8 cellular contexts compared by ENCODE assay signal in genomic region chr15:72117698-72118399, GRCh38. TPM values are rescaled to one million over a fixed set of nuclear protein-coding genes. Genes with fewer than 3 reads are reported as not detected.
A peak's percentile ranks its signal among the peaks of the same experiment; 100 is the strongest.
DNase-seq lines count a peak whose midpoint lies in the region; ATAC-seq, FAIRE-seq and TF ChIP-seq lines count a peak whose summit lies in the region.

TSS of gene MYO9A (minus strand) at chr15:72118150. CDS start at chr15:72046563, 71,587 bp downstream.

- H3K36me3 Mint-ChIP-seq in Calu3 (ENCODE audit: insufficient read depth, unreplicated experiment) (peaks cover 28% of the 10 kb centered on the region), IgD-negative memory B cell (no peaks in the 10 kb centered on the region), mesothelial cell of epicardium (no peaks in the 10 kb centered on the region)

- no peaks in the 10 kb centered on the region for H3K9me1 ChIP-seq in endothelial cell of umbilical vein (replicated peaks; ENCODE audit: control insufficient read depth, extremely low read depth, insufficient read depth, low read length)

- H2AFZ ChIP-seq in endothelial cell of umbilical vein (ENCODE audit: low read depth, low read length): peak within 1 kb of the TSS; percentile 95

- no peaks in the 10 kb centered on the region for H3K36me3 ChIP-seq in endothelial cell of umbilical vein (ENCODE audit: control insufficient read depth in 2 of 2, extremely low read depth in 1 of 2, insufficient read depth in 2 of 2, low read length in 2 of 2)

- H3K27ac Mint-ChIP-seq in Calu3 (ENCODE audit: unreplicated experiment): peak within 1 kb of the TSS; percentile 98
- H3K27ac Mint-ChIP-seq in IgD-negative memory B cell: peak within 1 kb of the TSS; percentile 97 to 98 (median 98)
- H3K27ac Mint-ChIP-seq in mesothelial cell of epicardium: peak within 1 kb of the TSS; percentile 100

- H3K79me2 ChIP-seq in endothelial cell of umbilical vein (ENCODE audit: control insufficient read depth, insufficient read depth, low read length): peaks cover 22% of the 10 kb centered on the region

- TF ChIP-seq POLR2A in endothelial cell of umbilical vein (IDR thresholded peaks at IDR 0.05; ENCODE audit: low read depth, low read length): peak; percentile 55

- CTCF ChIA-PET in Calu3 (lab: Charles Lee): interaction anchor here (0.6 to 1.6 kb wide), 9 partner anchors 9 to 229 kb away, joined by 3 to 5 read pairs (median 3); no protein-coding TSS in a partner anchor
- CTCF ChIA-PET in endothelial cell of umbilical vein (lab: Charles Lee): interaction anchor here (0.5 to 2.0 kb wide), 9 partner anchors 36 to 365 kb away, joined by 3 to 5 read pairs (median 5); no protein-coding TSS in a partner anchor

- peak within 1 kb of the TSS; percentile 95 for H3K9ac ChIP-seq in endothelial cell of umbilical vein (replicated peaks; ENCODE audit: extremely low read depth, insufficient read depth, low read length)

- BruUV-seq in Calu3 (replicated peaks; lab: Mats Ljungman, UMichigan) (no TSS peak), endothelial cell of umbilical vein (replicated peaks; lab: Mats Ljungman, UMichigan) (no TSS peak)

- H3K9me3 Mint-ChIP-seq in Calu3 (ENCODE audit: low read depth, unreplicated experiment) (no peaks in the 10 kb centered on the region), IgD-negative memory B cell (no peaks in the 10 kb centered on the region), mesothelial cell of epicardium (no peaks in the 10 kb centered on the region)

- ATAC-seq in GM21576 (IDR thresholded peaks at IDR 0.05; ENCODE audit: unreplicated experiment): peak; percentile 64

- H3K27me3 Mint-ChIP-seq in Calu3 (ENCODE audit: unreplicated experiment) (no peaks in the 10 kb centered on the region), IgD-negative memory B cell (peaks cover 2% of the 10 kb centered on the region), mesothelial cell of epicardium (ENCODE audit: low read depth) (no peaks in the 10 kb centered on the region)

- POLR2A ChIA-PET in endothelial cell of umbilical vein (lab: Charles Lee): interaction anchor here (0.6 to 1.0 kb wide), 2 partner anchors 13 to 437 kb away, joined by 3 to 5 read pairs; no protein-coding TSS in a partner anchor

- H3K4me3 ChIP-seq in endothelial cell of umbilical vein (replicated peaks in 1 of 3; ENCODE audit: insufficient read depth in 1 of 3, low read depth in 1 of 3, low read length in 3 of 3): peak within 1 kb of the TSS; percentile 62 to 93 (median 84)

- intact Hi-C loops in Calu3 (cut with micrococcal nuclease; ENCODE audit: unreplicated experiment) (loop anchor here (5.0 kb wide), 1 partner anchor 141 kb away; no protein-coding TSS in a partner anchor), endothelial cell of umbilical vein (cut with micrococcal nuclease) (loop anchor here (1.0 to 2.0 kb wide), 3 partner anchors 15 to 79 kb away; partner anchors contain the start of gene GRAMD2A)

- no peaks in the 10 kb centered on the region for H3K9me3 ChIP-seq in endothelial cell of umbilical vein (replicated peaks; ENCODE audit: control insufficient read depth, insufficient read depth, low read length)

- peak; percentile 97 for FAIRE-seq in endothelial cell of umbilical vein (lab: Jason Lieb, UNC)

- peak within 1 kb of the TSS; percentile 90 for H3K27ac ChIP-seq in endothelial cell of umbilical vein (ENCODE audit: insufficient read depth, low read depth, low read length)

- dilution Hi-C loops in endothelial cell of umbilical vein (cut with MboI; ENCODE audit: extremely low pct_ligation_motif_present, low sequenced_read_pairs): no loop called here

- H3K4me2 ChIP-seq in endothelial cell of umbilical vein (ENCODE audit: insufficient read depth, low read length): peak within 1 kb of the TSS; percentile 94

- no peaks in the 10 kb centered on the region for H4K20me1 ChIP-seq in endothelial cell of umbilical vein (replicated peaks; ENCODE audit: control insufficient read depth, extremely low read depth, insufficient read depth, low read length)

- H3K4me3 Mint-ChIP-seq in Calu3 (ENCODE audit: low read depth, unreplicated experiment) (peak within 1 kb of the TSS; percentile 95), IgD-negative memory B cell (peak within 1 kb of the TSS; percentile 98 to 99 (median 99)), mesothelial cell of epicardium (peak within 1 kb of the TSS; percentile 95)

- H3K4me1 ChIP-seq in endothelial cell of umbilical vein (ENCODE audit: control insufficient read depth, extremely low read depth, insufficient read depth, low read length): peaks cover 18% of the 10 kb centered on the region

- H3K4me1 Mint-ChIP-seq in Calu3 (ENCODE audit: low read depth, unreplicated experiment) (peaks cover 59% of the 10 kb centered on the region), IgD-negative memory B cell (peaks cover 16 to 30% (median 25%) of the 10 kb centered on the region in 3 donors), mesothelial cell of epicardium (peaks cover 50% of the 10 kb centered on the region)

- TF ChIP-seq CTCF in Calu3 (IDR thresholded peaks at IDR 0.05; ENCODE audit: unreplicated experiment) (no peak), endothelial cell of umbilical vein (IDR thresholded peaks at IDR 0.05; ENCODE audit: extremely low read depth in 1 of 2, insufficient read depth in 1 of 2, low read depth in 1 of 2, low read length in 2 of 2) (peak in 1 of 2 donors; percentile 13), mesothelial cell of epicardium (IDR thresholded peaks at IDR 0.05; ENCODE audit: unreplicated experiment) (peak; percentile 19)

- DNase-seq in Calu3 (peak; percentile 99), OCI-M1 (lab: John Stamatoyannopoulos, UW) (peak; percentile 98), activated T-cell treated with anti-CD3 and anti-CD28 coated beads for 24 hours (ENCODE audit: low read depth) (peak; percentile 99), endothelial cell of umbilical vein (ENCODE audit: low read depth, low spot score) (peak; percentile 99), mesothelial cell of epicardium (ENCODE audit: low spot score in 2 of 2, unreplicated experiment in 2 of 2) (peak; percentile 98 to 99)
- DNase-seq in stimulated activated CD8-positive, alpha-beta memory T cell treated with anti-CD3 and anti-CD28 coated beads, Interleukin-15, amount 100 ng/mL, for 4 hours (ENCODE audit: low read depth in 2 of 2): peak; percentile 97 to 98

- H3K27me3 ChIP-seq in endothelial cell of umbilical vein (ENCODE audit: control insufficient read depth in 2 of 2, insufficient read depth in 2 of 2, low read length in 2 of 2): no peaks in the 10 kb centered on the region

TF ChIP-seq in endothelial cell of umbilical vein, 7 proteins besides CTCF, POLR2A, EP300 and RAD21:
- TF ChIP-seq MAX (IDR thresholded peaks at IDR 0.05; ENCODE audit: insufficient read depth, insufficient read length): peak; percentile 88
- no peak for TF ChIP-seq JUN (IDR thresholded peaks at IDR 0.05; ENCODE audit: borderline replicate concordance, insufficient read depth, insufficient read length, low read depth)
- peak; percentile 60 for TF ChIP-seq POLR2AphosphoS5 (IDR thresholded peaks at IDR 0.05; ENCODE audit: insufficient read depth, low read depth, low read length)

RNA-seq across cellular contexts. Expression of gene MYO9A, which starts in this region (rescaled TPM):
- 31.8 and 32.8 TPM in 2 replicates for total RNA-seq in Calu3 (2022)
- polyA plus RNA-seq in IgD-negative memory B cell: 23.1 TPM
- total RNA-seq in endothelial cell of umbilical vein: 30.3 and 30.6 TPM in 2 replicates
- polyA plus RNA-seq in endothelial cell of umbilical vein: 5.7 and 6.4 TPM in 2 replicates
- 5.1 and 5.7 TPM in 2 replicates for polyA plus RNA-seq in endothelial cell of umbilical vein (2011; cell fraction: cytosol; rRNA removed)
- polyA plus RNA-seq in endothelial cell of umbilical vein (2011; cell fraction: nucleus; rRNA removed): 22.4 and 26.0 TPM in 2 replicates
- 10.4 and 13.6 TPM in 2 replicates for polyA plus RNA-seq in endothelial cell of umbilical vein (2012)
- 82.0 and 89.9 TPM in 2 replicates for polyA minus RNA-seq in endothelial cell of umbilical vein
- polyA minus RNA-seq in endothelial cell of umbilical vein (2011; cell fraction: cytosol; rRNA and poly(A)+ RNA removed): 17.6 TPM
- polyA minus RNA-seq in endothelial cell of umbilical vein (2011; cell fraction: nucleus; rRNA and poly(A)+ RNA removed): 88.6 and 123 TPM in 2 replicates
- total RNA-seq in mesothelial cell of epicardium: 70.1 to 86.1 TPM (median 79.5 TPM) in 3 replicates

Comparison
In these comparisons a context has a peak if more than half of its experiments do, and no peak if none do; other contexts are left out.
1. Peak in every context shown above with its lines: DNase-seq, ATAC-seq, H3K4me3 ChIP-seq and H3K27ac ChIP-seq.